In genomic region chr20:38673261-38673660, GRCh38 we compare ENCODE assay signal across 2 cellular contexts.
TF ChIP-seq lines count a peak whose summit lies in the region.

No MANE protein-coding gene starts in this region.

TF ChIP-seq in K562, 482 proteins besides CTCF, POLR2A, EP300 and RAD21:
- no peak for TF ChIP-seq CREB1 (IDR thresholded peaks at IDR 0.05)
- 0 out of 2 replicates have a peak, but pooled peaks have one; percentile 4 for TF ChIP-seq CREB1 (CRISPR knock-in tag; IDR thresholded peaks at IDR 0.05)
- no peak for TF ChIP-seq ZNF707 (CRISPR knock-in tag; conservative IDR thresholded peaks at IDR 0.05)
- no peak for TF ChIP-seq ZNF277 (CRISPR knock-in tag; IDR thresholded peaks at IDR 0.05; ENCODE audit: borderline replicate concordance)
TF ChIP-seq in K562: peak in this region for 1.

TF ChIP-seq in HepG2, 621 proteins besides CTCF, POLR2A, EP300 and RAD21:
- TF ChIP-seq PBX2 (CRISPR knock-in tag; IDR thresholded peaks at IDR 0.05) (no peak), HOXA3 (CRISPR knock-in tag; IDR thresholded peaks at IDR 0.05) (no peak), KDM5B (CRISPR knock-in tag; IDR thresholded peaks at IDR 0.05; ENCODE audit: borderline replicate concordance) (no peak), ZNF629 (CRISPR knock-in tag; conservative IDR thresholded peaks at IDR 0.05) (no peak), PATZ1 (CRISPR knock-in tag; IDR thresholded peaks at IDR 0.05) (no peak), ELF3 (CRISPR knock-in tag; IDR thresholded peaks at IDR 0.05) (no peak), CEBPZ (IDR thresholded peaks at IDR 0.05; ENCODE audit: low read length) (no peak), ZFP36 (IDR thresholded peaks at IDR 0.05; ENCODE audit: borderline replicate concordance, low read depth, low read length, partially characterized antibody) (no peak), ZFP1 (CRISPR knock-in tag; IDR thresholded peaks at IDR 0.05) (no peak), MED13 (CRISPR knock-in tag; IDR thresholded peaks at IDR 0.05) (no peak), ZNF407 (CRISPR knock-in tag; IDR thresholded peaks at IDR 0.05; ENCODE audit: not compliant biosample characterization) (no peak), CREB3 (CRISPR knock-in tag; IDR thresholded peaks at IDR 0.05) (no peak), ZNF136 (CRISPR knock-in tag; IDR thresholded peaks at IDR 0.05; ENCODE audit: low read depth) (no peak), ATF5 (CRISPR knock-in tag; IDR thresholded peaks at IDR 0.05; ENCODE audit: low read depth) (no peak), NFIB (CRISPR knock-in tag; IDR thresholded peaks at IDR 0.05; ENCODE audit: borderline replicate concordance) (no peak), REL (CRISPR knock-in tag; conservative IDR thresholded peaks at IDR 0.05) (no peak), KDM3A (CRISPR knock-in tag; IDR thresholded peaks at IDR 0.05; ENCODE audit: low read depth) (no peak), ZNF850 (CRISPR knock-in tag; conservative IDR thresholded peaks at IDR 0.05) (no peak), ZNF432 (CRISPR knock-in tag; IDR thresholded peaks at IDR 0.05; ENCODE audit: borderline replicate concordance) (no peak)
